ENCODE assay signal across 12 cellular contexts in the genomic region with DNA sequence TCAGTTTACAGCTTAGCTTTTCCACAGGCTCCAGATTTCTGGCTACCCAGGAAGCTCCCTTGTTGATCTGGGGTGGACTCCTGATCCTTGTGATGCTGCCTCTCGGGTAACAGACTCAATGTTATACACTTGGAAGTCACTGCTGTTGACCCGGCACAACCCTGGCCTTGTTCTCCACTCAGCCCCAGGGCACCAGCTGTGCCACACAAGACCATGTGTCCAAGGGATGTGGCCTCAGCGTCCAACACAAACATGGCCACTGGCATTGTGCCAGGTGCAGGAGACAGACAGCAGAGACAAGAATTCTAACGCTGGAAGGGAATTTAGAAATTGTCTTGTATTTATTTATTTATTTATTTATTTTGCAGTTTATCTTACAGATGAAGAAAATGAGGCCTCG. TPM values are rescaled to one million over a fixed set of nuclear protein-coding genes. Genes with fewer than 3 reads are reported as not detected.
DNase-seq lines count a peak whose midpoint lies in the region; FAIRE-seq and TF ChIP-seq lines count a peak whose summit lies in the region.
"Had no signal": no experiment of that assay in that cellular context is flagged by ENCODE, and none has a peak within 500 bp of the region (broad histone marks: within the 10 kb centered on the region; RNA-seq: fewer than 3 reads in every experiment).

No MANE protein-coding gene starts in this region.

- H3K9me3 ChIP-seq in breast epithelium (no peaks in the 10 kb centered on the region), kidney (ENCODE audit: control insufficient read depth in 1 of 2, low read length in 2 of 2) (no peaks in the 10 kb centered on the region), testis (no peaks in the 10 kb centered on the region)

- no peaks in the 10 kb centered on the region for H3K36me3 Mint-ChIP-seq in activated T-cell treated with anti-CD3 and anti-CD28 coated beads, Interleukin-2, amount 50 U/mL, for 24 hours (ENCODE audit: low read depth)
- no peaks in the 10 kb centered on the region for H3K36me3 Mint-ChIP-seq in endothelial cell (ENCODE audit: low read depth, unreplicated experiment)

- no peaks in the 10 kb centered on the region for H3K27me3 Mint-ChIP-seq in activated T-cell treated with anti-CD3 and anti-CD28 coated beads, Interleukin-2, amount 50 U/mL, for 24 hours
- H3K27me3 Mint-ChIP-seq in endothelial cell (ENCODE audit: unreplicated experiment) = no peaks in the 10 kb centered on the region

- no peaks in the 10 kb centered on the region for H3K4me1 Mint-ChIP-seq in activated T-cell treated with anti-CD3 and anti-CD28 coated beads, Interleukin-2, amount 50 U/mL, for 24 hours (ENCODE audit: low read depth)
- no peaks in the 10 kb centered on the region for H3K4me1 Mint-ChIP-seq in endothelial cell (ENCODE audit: unreplicated experiment)

- peak; percentile 50 for DNase-seq in DMS 273 (lab: John Stamatoyannopoulos, UW; ENCODE audit: unreplicated experiment)
- no peak for DNase-seq in DMS 273 treated with DMSO at 0.1 percent for 48 hours (lab: John Stamatoyannopoulos, UW)
- DNase-seq in breast epithelium (ENCODE audit: low spot score in 2 of 2) = peak; percentile 90 to 94
- peak; percentile 82 for DNase-seq in kidney
- DNase-seq in testis = peak; percentile 32
- DNase-seq in activated CD4-positive, CD25-positive, alpha-beta regulatory T cell treated with anti-CD3 and anti-CD28 coated beads, Interleukin-2, amount 50 U/mL, for 72 hours = no peak
- DNase-seq in activated T-cell treated with anti-CD3 and anti-CD28 coated beads, Interleukin-2, amount 50 U/mL, for 24 hours = no peak
- DNase-seq in endothelial cell (ENCODE audit: low spot score) = no peak
- DNase-seq: amniotic stem cell had no signal

- H3K27me3 ChIP-seq in breast epithelium = no peaks in the 10 kb centered on the region
- no peaks in the 10 kb centered on the region for H3K27me3 ChIP-seq in testis

- intact Hi-C loops in breast epithelium (cut with DNase I; ENCODE audit: low total_unique reads) = no loop called here
- intact Hi-C loops in kidney (cut with DNase I) = no loop called here
- intact Hi-C loops in testis (cut with DNase I; ENCODE audit: low total_unique reads) = no loop called here

- FAIRE-seq in kidney (lab: Jason Lieb, UNC) = no peak
- FAIRE-seq: GM19239 had no signal

- no peaks in the 10 kb centered on the region for H3K36me3 ChIP-seq in breast epithelium
- no peaks in the 10 kb centered on the region for H3K36me3 ChIP-seq in kidney (ENCODE audit: control insufficient read depth in 1 of 2, insufficient read depth in 2 of 2, low read length in 2 of 2)
- H3K36me3 ChIP-seq in testis (ENCODE audit: low read depth, missing control alignments) = no peaks in the 10 kb centered on the region

- no peak for TF ChIP-seq CTCF in breast epithelium (IDR thresholded peaks at IDR 0.05)
- no peak for TF ChIP-seq CTCF in kidney (IDR thresholded peaks at IDR 0.05; ENCODE audit: borderline replicate concordance, extremely low read depth, insufficient read depth)
- TF ChIP-seq CTCF in testis (IDR thresholded peaks at IDR 0.05) = no peak
- no peak for TF ChIP-seq CTCF in endothelial cell (IDR thresholded peaks at IDR 0.05; ENCODE audit: unreplicated experiment)

- no peak overlapping the region for H3K4me3 Mint-ChIP-seq in activated T-cell treated with anti-CD3 and anti-CD28 coated beads, Interleukin-2, amount 50 U/mL, for 24 hours
- no peak overlapping the region for H3K4me3 Mint-ChIP-seq in endothelial cell (ENCODE audit: unreplicated experiment)

- TF ChIP-seq POLR2A in breast epithelium (IDR thresholded peaks at IDR 0.05) (no peak), testis (IDR thresholded peaks at IDR 0.05) (no peak)

- no peak overlapping the region for H3K27ac Mint-ChIP-seq in activated T-cell treated with anti-CD3 and anti-CD28 coated beads, Interleukin-2, amount 50 U/mL, for 24 hours
- H3K27ac Mint-ChIP-seq in endothelial cell (ENCODE audit: unreplicated experiment) = no peak overlapping the region

- peak overlapping the region; percentile 32 to 45 for H3K27ac ChIP-seq in breast epithelium
- H3K27ac ChIP-seq in kidney (ENCODE audit: low read depth in 2 of 2, low read length in 2 of 2) = no peak overlapping the region
- H3K27ac ChIP-seq in testis = no peak overlapping the region
- H3K27ac ChIP-seq: 22Rv1, parathyroid adenoma had no signal

- H3K4me1 ChIP-seq in breast epithelium = no peaks in the 10 kb centered on the region
- no peaks in the 10 kb centered on the region for H3K4me1 ChIP-seq in kidney (ENCODE audit: control insufficient read depth in 1 of 2, insufficient read depth in 1 of 2, low read depth in 1 of 2, low read length in 2 of 2)
- no peaks in the 10 kb centered on the region for H3K4me1 ChIP-seq in testis
- H3K4me1 ChIP-seq: parathyroid adenoma had no signal

- H3K4me3 ChIP-seq in breast epithelium (no peak overlapping the region), kidney (ENCODE audit: low read length in 2 of 2) (no peak overlapping the region), testis (no peak overlapping the region)

- no peaks in the 10 kb centered on the region for H3K9me3 Mint-ChIP-seq in activated T-cell treated with anti-CD3 and anti-CD28 coated beads, Interleukin-2, amount 50 U/mL, for 24 hours
- H3K9me3 Mint-ChIP-seq in endothelial cell (ENCODE audit: unreplicated experiment) = no peaks in the 10 kb centered on the region

- 62 to 72% methylated on average over 5 of the region's 5 CpGs for whole genome bisulfite sequencing in testis, 2 donors

- H3K9ac ChIP-seq in kidney (ENCODE audit: low read length in 2 of 2) = no peak overlapping the region
- H3K9ac ChIP-seq: parathyroid adenoma had no signal

RNA-seq across cellular contexts. Expression of gene PPP4R1, which starts 39.0 kb away (rescaled TPM):
- total RNA-seq in breast epithelium (100 to 1,000 TPM in 1 of 3 donors, 10 to 100 TPM in 2; 66.7 to 139 (median 93.4) TPM), kidney (122 TPM), testis (100 to 1,000 TPM in 1 of 2 donors, 10 to 100 TPM in 1; 91.8 to 136 TPM), endothelial cell (ENCODE audit: unreplicated experiment) (173 TPM)
- polyA plus RNA-seq in kidney (ENCODE audit: insufficient read depth, low read depth, low replicate concordance) (23.9 TPM), testis (ENCODE audit: insufficient read depth, low read depth, low replicate concordance) (128 TPM)

RNA-seq across cellular contexts. Expression of gene RAB31, which starts 54.7 kb away (rescaled TPM):
- total RNA-seq in breast epithelium = 100 to 1,000 TPM in 1 of 3 donors, 10 to 100 TPM in 2; 22.4 to 110 (median 32.4) TPM
- total RNA-seq in kidney = 77.1 TPM
- polyA plus RNA-seq in kidney (ENCODE audit: insufficient read depth, low read depth, low replicate concordance) = 17.3 TPM
- total RNA-seq in testis = 100 to 1,000 TPM in 1 of 2 donors, 10 to 100 TPM in 1; 75.9 to 110 TPM
- polyA plus RNA-seq in testis (ENCODE audit: insufficient read depth, low read depth, low replicate concordance) = 81.5 TPM
- 88.8 TPM for total RNA-seq in endothelial cell (ENCODE audit: unreplicated experiment)

Comparison
In these comparisons a context has a peak if more than half of its experiments do, and no peak if none do; other contexts are left out.
1. DNase-seq: peak in DMS 273 (single experiment), breast epithelium (2 of 2), kidney (single experiment) and testis (single experiment); none in DMS 273 treated with DMSO at 0.1 percent for 48 hours (single experiment), activated CD4-positive, CD25-positive, alpha-beta regulatory T cell treated with anti-CD3 and anti-CD28 coated beads, Interleukin-2, amount 50 U/mL, for 72 hours (single experiment), activated T-cell treated with anti-CD3 and anti-CD28 coated beads, Interleukin-2, amount 50 U/mL, for 24 hours (single experiment) and endothelial cell (single experiment).
2. H3K27ac ChIP-seq: peak in breast epithelium (2 of 2); none in kidney (0 of 2) and testis (0 of 2).